Comparison of ENCODE assay signal across 14 cellular contexts in genomic region chr5:128857061-128857677, GRCh38.
"Had no signal": no experiment of that assay in that cellular context is flagged by ENCODE, and none has a peak within 500 bp of the region (broad histone marks: within the 10 kb centered on the region; RNA-seq: fewer than 3 reads in every experiment).

No MANE protein-coding gene starts in this region.

- H3K4me3 ChIP-seq: coronary artery, dorsolateral prefrontal cortex, gastroesophageal sphincter, mucosa of descending colon, ovary, stomach had no signal

- H3K27me3 ChIP-seq: dorsolateral prefrontal cortex, gastroesophageal sphincter, ovary, stomach had no signal

- ATAC-seq: gastroesophageal sphincter, mucosa of descending colon, natural killer cell had no signal

- H3K36me3 ChIP-seq: gastroesophageal sphincter, ovary, stomach had no signal

- H3K9me3 ChIP-seq: gastroesophageal sphincter, mucosa of descending colon, ovary, stomach had no signal

- DNase-seq: dorsolateral prefrontal cortex; effector CD8-positive, alpha-beta T cell; glutamatergic neuron; mammary epithelial cell; mucosa of descending colon; natural killer cell; ovary; right cardiac atrium; small intestine; stimulated activated CD4-positive, alpha-beta T cell treated with anti-CD3 and anti-CD28 coated beads, Interleukin-12 subunit alpha, Interleukin-12 subunit beta, amount 100 ng/mL, for 4 hours; stimulated activated naive CD4-positive, alpha-beta T cell; stomach had no signal
